Comparison of ENCODE assay signal across 1 cellular context in the genomic region with DNA sequence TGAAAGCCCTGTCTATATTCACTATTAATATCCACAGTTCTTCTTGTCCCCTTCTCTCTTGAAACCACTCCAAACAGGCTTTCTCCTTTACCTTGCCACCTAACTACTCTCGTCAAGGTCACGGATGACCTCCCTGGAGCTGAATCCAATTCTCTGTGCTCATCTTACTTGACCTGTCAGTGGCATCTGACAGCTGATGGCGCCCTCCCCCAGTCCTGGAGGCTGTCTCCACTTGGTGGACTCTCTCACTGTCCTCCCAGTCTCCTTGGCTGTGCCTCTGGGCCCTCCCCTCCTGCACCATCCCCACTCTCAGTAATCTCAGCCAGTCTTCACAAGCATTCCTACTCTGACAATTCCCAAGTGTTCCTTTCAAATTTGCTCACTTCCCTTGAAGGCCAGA.
A peak's percentile ranks its signal among the peaks of the same experiment; 100 is the strongest.
TF ChIP-seq lines count a peak whose summit lies in the region.

No MANE protein-coding gene starts in this region.

TF ChIP-seq in K562, 482 proteins besides CTCF, POLR2A, EP300 and RAD21 (continues in another document):
- TF ChIP-seq, protein P1, sequence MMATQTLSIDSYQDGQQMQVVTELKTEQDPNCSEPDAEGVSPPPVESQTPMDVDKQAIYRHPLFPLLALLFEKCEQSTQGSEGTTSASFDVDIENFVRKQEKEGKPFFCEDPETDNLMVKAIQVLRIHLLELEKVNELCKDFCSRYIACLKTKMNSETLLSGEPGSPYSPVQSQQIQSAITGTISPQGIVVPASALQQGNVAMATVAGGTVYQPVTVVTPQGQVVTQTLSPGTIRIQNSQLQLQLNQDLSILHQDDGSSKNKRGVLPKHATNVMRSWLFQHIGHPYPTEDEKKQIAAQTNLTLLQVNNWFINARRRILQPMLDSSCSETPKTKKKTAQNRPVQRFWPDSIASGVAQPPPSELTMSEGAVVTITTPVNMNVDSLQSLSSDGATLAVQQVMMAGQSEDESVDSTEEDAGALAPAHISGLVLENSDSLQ (IDR thresholded peaks at IDR 0.05) = peak; percentile 74
- TF ChIP-seq FOXJ2 (tag; IDR thresholded peaks at IDR 0.05) (no peak), ZNF699 (CRISPR knock-in tag; IDR thresholded peaks at IDR 0.05; ENCODE audit: insufficient replicate concordance) (no peak), BRD4 (IDR thresholded peaks at IDR 0.05) (no peak), BRCA1 (IDR thresholded peaks at IDR 0.05) (no peak), BRCA1 (CRISPR knock-in tag; IDR thresholded peaks at IDR 0.05) (no peak), NUFIP1 (IDR thresholded peaks at IDR 0.05; ENCODE audit: partially characterized antibody) (no peak), GTF2A2 (tag; IDR thresholded peaks at IDR 0.05) (no peak), CREBBP (IDR thresholded peaks at IDR 0.05; ENCODE audit: low read depth, low read length) (no peak), ZNF140 (CRISPR knock-in tag; IDR thresholded peaks at IDR 0.05) (no peak), PHTF2 (CRISPR knock-in tag; IDR thresholded peaks at IDR 0.05) (no peak), ARNT (IDR thresholded peaks at IDR 0.05) (no peak), ESRRA (IDR thresholded peaks at IDR 0.05; ENCODE audit: borderline replicate concordance, low read depth) (peak; percentile 88), MBD2 (IDR thresholded peaks at IDR 0.05; ENCODE audit: borderline replicate concordance, low read depth) (no peak), RFX1 (IDR thresholded peaks at IDR 0.05) (no peak), MEIS2 (IDR thresholded peaks at IDR 0.05; ENCODE audit: partially characterized antibody) (peak; percentile 54), ZNF124 (CRISPR knock-in tag; IDR thresholded peaks at IDR 0.05) (no peak), STAT5B (CRISPR knock-in tag; IDR thresholded peaks at IDR 0.05) (no peak), NR2C1 (IDR thresholded peaks at IDR 0.05) (0 out of 2 replicates have a peak, but pooled peaks have one; percentile 37), NR2C1 (tag; IDR thresholded peaks at IDR 0.05) (no peak), L3MBTL2 (IDR thresholded peaks at IDR 0.05) (no peak), CHD2 (IDR thresholded peaks at IDR 0.05; ENCODE audit: low read depth, low read length) (no peak), SIN3A (IDR thresholded peaks at IDR 0.05; ENCODE audit: borderline replicate concordance in 2 of 2, control insufficient read depth in 1 of 2, low read depth in 2 of 2, low read length in 2 of 2) (0 out of 4 replicates have a peak, but pooled peaks of 1 of the 2 experiments have one; percentile 21), BRF1 (IDR thresholded peaks at IDR 0.05; ENCODE audit: borderline replicate concordance, extremely low read depth, insufficient read length) (no peak), STAT5A (IDR thresholded peaks at IDR 0.05; ENCODE audit: borderline replicate concordance, low read length) (no peak), MCM2 (IDR thresholded peaks at IDR 0.05; ENCODE audit: low read depth) (no peak)
- TF ChIP-seq, protein P2, sequence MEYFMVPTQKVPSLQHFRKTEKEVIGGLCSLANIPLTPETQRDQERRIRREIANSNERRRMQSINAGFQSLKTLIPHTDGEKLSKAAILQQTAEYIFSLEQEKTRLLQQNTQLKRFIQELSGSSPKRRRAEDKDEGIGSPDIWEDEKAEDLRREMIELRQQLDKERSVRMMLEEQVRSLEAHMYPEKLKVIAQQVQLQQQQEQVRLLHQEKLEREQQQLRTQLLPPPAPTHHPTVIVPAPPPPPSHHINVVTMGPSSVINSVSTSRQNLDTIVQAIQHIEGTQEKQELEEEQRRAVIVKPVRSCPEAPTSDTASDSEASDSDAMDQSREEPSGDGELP (CRISPR knock-in tag; IDR thresholded peaks at IDR 0.05; ENCODE audit: borderline replicate concordance) = peak; percentile 61; the same call in 1 of the 2 replicates
- TF ChIP-seq, protein P3, sequence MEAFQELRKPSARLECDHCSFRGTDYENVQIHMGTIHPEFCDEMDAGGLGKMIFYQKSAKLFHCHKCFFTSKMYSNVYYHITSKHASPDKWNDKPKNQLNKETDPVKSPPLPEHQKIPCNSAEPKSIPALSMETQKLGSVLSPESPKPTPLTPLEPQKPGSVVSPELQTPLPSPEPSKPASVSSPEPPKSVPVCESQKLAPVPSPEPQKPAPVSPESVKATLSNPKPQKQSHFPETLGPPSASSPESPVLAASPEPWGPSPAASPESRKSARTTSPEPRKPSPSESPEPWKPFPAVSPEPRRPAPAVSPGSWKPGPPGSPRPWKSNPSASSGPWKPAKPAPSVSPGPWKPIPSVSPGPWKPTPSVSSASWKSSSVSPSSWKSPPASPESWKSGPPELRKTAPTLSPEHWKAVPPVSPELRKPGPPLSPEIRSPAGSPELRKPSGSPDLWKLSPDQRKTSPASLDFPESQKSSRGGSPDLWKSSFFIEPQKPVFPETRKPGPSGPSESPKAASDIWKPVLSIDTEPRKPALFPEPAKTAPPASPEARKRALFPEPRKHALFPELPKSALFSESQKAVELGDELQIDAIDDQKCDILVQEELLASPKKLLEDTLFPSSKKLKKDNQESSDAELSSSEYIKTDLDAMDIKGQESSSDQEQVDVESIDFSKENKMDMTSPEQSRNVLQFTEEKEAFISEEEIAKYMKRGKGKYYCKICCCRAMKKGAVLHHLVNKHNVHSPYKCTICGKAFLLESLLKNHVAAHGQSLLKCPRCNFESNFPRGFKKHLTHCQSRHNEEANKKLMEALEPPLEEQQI (IDR thresholded peaks at IDR 0.05) = no peak
- TF ChIP-seq, protein P4, sequence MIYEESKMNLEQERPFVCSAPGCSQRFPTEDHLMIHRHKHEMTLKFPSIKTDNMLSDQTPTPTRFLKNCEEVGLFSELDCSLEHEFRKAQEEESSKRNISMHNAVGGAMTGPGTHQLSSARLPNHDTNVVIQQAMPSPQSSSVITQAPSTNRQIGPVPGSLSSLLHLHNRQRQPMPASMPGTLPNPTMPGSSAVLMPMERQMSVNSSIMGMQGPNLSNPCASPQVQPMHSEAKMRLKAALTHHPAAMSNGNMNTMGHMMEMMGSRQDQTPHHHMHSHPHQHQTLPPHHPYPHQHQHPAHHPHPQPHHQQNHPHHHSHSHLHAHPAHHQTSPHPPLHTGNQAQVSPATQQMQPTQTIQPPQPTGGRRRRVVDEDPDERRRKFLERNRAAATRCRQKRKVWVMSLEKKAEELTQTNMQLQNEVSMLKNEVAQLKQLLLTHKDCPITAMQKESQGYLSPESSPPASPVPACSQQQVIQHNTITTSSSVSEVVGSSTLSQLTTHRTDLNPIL (CRISPR knock-in tag; IDR thresholded peaks at IDR 0.05) = no peak
- TF ChIP-seq, protein P5, sequence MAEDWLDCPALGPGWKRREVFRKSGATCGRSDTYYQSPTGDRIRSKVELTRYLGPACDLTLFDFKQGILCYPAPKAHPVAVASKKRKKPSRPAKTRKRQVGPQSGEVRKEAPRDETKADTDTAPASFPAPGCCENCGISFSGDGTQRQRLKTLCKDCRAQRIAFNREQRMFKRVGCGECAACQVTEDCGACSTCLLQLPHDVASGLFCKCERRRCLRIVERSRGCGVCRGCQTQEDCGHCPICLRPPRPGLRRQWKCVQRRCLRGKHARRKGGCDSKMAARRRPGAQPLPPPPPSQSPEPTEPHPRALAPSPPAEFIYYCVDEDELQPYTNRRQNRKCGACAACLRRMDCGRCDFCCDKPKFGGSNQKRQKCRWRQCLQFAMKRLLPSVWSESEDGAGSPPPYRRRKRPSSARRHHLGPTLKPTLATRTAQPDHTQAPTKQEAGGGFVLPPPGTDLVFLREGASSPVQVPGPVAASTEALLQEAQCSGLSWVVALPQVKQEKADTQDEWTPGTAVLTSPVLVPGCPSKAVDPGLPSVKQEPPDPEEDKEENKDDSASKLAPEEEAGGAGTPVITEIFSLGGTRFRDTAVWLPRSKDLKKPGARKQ (CRISPR knock-in tag; IDR thresholded peaks at IDR 0.05) = no peak
- TF ChIP-seq, protein P6, sequence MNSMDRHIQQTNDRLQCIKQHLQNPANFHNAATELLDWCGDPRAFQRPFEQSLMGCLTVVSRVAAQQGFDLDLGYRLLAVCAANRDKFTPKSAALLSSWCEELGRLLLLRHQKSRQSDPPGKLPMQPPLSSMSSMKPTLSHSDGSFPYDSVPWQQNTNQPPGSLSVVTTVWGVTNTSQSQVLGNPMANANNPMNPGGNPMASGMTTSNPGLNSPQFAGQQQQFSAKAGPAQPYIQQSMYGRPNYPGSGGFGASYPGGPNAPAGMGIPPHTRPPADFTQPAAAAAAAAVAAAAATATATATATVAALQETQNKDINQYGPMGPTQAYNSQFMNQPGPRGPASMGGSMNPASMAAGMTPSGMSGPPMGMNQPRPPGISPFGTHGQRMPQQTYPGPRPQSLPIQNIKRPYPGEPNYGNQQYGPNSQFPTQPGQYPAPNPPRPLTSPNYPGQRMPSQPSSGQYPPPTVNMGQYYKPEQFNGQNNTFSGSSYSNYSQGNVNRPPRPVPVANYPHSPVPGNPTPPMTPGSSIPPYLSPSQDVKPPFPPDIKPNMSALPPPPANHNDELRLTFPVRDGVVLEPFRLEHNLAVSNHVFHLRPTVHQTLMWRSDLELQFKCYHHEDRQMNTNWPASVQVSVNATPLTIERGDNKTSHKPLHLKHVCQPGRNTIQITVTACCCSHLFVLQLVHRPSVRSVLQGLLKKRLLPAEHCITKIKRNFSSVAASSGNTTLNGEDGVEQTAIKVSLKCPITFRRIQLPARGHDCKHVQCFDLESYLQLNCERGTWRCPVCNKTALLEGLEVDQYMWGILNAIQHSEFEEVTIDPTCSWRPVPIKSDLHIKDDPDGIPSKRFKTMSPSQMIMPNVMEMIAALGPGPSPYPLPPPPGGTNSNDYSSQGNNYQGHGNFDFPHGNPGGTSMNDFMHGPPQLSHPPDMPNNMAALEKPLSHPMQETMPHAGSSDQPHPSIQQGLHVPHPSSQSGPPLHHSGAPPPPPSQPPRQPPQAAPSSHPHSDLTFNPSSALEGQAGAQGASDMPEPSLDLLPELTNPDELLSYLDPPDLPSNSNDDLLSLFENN (IDR thresholded peaks at IDR 0.05; ENCODE audit: low read depth in 2 of 2, low read length in 2 of 2) = 0 out of 4 replicates have a peak, but pooled peaks of 1 of the 2 experiments have one; percentile 41
- TF ChIP-seq, protein P7, sequence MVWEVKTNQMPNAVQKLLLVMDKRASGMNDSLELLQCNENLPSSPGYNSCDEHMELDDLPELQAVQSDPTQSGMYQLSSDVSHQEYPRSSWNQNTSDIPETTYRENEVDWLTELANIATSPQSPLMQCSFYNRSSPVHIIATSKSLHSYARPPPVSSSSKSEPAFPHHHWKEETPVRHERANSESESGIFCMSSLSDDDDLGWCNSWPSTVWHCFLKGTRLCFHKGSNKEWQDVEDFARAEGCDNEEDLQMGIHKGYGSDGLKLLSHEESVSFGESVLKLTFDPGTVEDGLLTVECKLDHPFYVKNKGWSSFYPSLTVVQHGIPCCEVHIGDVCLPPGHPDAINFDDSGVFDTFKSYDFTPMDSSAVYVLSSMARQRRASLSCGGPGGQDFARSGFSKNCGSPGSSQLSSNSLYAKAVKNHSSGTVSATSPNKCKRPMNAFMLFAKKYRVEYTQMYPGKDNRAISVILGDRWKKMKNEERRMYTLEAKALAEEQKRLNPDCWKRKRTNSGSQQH (CRISPR knock-in tag; IDR thresholded peaks at IDR 0.05) = no peak
- TF ChIP-seq, protein P8, sequence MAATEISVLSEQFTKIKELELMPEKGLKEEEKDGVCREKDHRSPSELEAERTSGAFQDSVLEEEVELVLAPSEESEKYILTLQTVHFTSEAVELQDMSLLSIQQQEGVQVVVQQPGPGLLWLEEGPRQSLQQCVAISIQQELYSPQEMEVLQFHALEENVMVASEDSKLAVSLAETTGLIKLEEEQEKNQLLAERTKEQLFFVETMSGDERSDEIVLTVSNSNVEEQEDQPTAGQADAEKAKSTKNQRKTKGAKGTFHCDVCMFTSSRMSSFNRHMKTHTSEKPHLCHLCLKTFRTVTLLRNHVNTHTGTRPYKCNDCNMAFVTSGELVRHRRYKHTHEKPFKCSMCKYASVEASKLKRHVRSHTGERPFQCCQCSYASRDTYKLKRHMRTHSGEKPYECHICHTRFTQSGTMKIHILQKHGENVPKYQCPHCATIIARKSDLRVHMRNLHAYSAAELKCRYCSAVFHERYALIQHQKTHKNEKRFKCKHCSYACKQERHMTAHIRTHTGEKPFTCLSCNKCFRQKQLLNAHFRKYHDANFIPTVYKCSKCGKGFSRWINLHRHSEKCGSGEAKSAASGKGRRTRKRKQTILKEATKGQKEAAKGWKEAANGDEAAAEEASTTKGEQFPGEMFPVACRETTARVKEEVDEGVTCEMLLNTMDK (IDR thresholded peaks at IDR 0.05; ENCODE audit: borderline replicate concordance, insufficient read depth, low read depth, low read length, poor library complexity, severe bottlenecking) = no peak
